11 cellular contexts compared by ENCODE assay signal in genomic region chr1:16989676-16990391, GRCh38. TPM values are rescaled to one million over a fixed set of nuclear protein-coding genes. Genes with fewer than 3 reads are reported as not detected.
"Had no signal": no experiment of that assay in that cellular context is flagged by ENCODE, and none has a peak within 500 bp of the region (broad histone marks: within the 10 kb centered on the region; RNA-seq: fewer than 3 reads in every experiment).

No MANE protein-coding gene starts in this region.

- H3K4me1 Mint-ChIP-seq: IgD-negative memory B cell had no signal

- DNase-seq: GM23248, GOT3, H9, HCEC 1CT, HFFc6, KG1 had no signal

- H3K9ac ChIP-seq: GM23248 had no signal

- ATAC-seq: HepG2 had no signal

- H3K27ac Mint-ChIP-seq: H9, HFFc6 had no signal

- H3K27ac ChIP-seq: GM23248, HL-60 had no signal

- H3K9me3 Mint-ChIP-seq: H9, HFFc6, IgD-negative memory B cell had no signal

- H3K27me3 Mint-ChIP-seq: IgD-negative memory B cell had no signal

- H2AFZ ChIP-seq: GM23248 had no signal

- H3K4me3 Mint-ChIP-seq: H9, HFFc6, IgD-negative memory B cell had no signal

- H3K4me3 ChIP-seq: GM23248 had no signal

- FAIRE-seq: H54, HepG2 had no signal

RNA-seq across cellular contexts. Expression of gene MFAP2, which starts 9.4 kb away (rescaled TPM):
- total RNA-seq: HT1080 had no signal
